ENCODE assay signal across 1 cellular context in the genomic region with DNA sequence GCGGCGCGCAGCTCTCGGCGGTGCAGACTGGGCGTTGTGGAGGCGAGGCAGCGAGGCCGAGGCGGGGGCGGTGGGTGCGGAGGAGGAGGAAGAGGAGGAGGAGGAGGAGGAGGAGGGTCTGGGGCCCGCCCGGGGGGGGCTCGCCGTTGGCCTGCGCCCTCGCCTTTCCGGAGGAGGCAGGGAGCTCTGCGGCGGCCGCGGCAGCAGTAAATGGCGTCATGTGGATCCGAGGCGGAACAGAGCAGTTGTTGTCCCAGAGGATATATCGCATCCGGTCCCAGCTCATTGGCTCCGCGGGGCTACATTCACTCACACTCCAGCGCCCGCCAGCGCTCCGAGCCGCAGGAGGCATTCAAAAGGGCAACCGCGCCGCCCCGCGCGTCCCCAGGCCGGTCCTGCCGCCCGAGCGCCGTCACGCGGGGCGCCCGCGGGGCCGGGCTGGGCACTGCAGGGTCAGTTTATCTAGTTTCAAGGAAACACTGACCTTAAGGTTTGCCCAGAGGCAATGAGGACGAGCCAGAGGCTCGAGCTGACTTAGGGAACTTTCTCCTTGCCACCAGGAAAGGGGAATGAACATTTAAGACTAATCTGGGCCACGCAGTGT.
TF ChIP-seq lines count a peak whose summit lies in the region.

A gene with protein sequence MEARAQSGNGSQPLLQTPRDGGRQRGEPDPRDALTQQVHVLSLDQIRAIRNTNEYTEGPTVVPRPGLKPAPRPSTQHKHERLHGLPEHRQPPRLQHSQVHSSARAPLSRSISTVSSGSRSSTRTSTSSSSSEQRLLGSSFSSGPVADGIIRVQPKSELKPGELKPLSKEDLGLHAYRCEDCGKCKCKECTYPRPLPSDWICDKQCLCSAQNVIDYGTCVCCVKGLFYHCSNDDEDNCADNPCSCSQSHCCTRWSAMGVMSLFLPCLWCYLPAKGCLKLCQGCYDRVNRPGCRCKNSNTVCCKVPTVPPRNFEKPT (minus strand): TSS at position 29 of the 604 bp plus-strand sequence. CDS start 3,421 bp downstream, outside the sequence.

TF ChIP-seq in HepG2, 621 proteins besides CTCF, POLR2A, EP300 and RAD21 (continued from another document and continues in another):
- TF ChIP-seq, protein P1, sequence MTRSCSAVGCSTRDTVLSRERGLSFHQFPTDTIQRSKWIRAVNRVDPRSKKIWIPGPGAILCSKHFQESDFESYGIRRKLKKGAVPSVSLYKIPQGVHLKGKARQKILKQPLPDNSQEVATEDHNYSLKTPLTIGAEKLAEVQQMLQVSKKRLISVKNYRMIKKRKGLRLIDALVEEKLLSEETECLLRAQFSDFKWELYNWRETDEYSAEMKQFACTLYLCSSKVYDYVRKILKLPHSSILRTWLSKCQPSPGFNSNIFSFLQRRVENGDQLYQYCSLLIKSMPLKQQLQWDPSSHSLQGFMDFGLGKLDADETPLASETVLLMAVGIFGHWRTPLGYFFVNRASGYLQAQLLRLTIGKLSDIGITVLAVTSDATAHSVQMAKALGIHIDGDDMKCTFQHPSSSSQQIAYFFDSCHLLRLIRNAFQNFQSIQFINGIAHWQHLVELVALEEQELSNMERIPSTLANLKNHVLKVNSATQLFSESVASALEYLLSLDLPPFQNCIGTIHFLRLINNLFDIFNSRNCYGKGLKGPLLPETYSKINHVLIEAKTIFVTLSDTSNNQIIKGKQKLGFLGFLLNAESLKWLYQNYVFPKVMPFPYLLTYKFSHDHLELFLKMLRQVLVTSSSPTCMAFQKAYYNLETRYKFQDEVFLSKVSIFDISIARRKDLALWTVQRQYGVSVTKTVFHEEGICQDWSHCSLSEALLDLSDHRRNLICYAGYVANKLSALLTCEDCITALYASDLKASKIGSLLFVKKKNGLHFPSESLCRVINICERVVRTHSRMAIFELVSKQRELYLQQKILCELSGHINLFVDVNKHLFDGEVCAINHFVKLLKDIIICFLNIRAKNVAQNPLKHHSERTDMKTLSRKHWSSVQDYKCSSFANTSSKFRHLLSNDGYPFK (CRISPR knock-in tag; IDR thresholded peaks at IDR 0.05; ENCODE audit: borderline replicate concordance) = peak; percentile 98
- TF ChIP-seq KLF15 (CRISPR knock-in tag; IDR thresholded peaks at IDR 0.05; ENCODE audit: borderline replicate concordance) (no peak), SRSF1 (optimal IDR thresholded peaks at IDR 0.05; ENCODE audit: low read depth, low read length) (peak; percentile 68), ZNF543 (CRISPR knock-in tag; IDR thresholded peaks at IDR 0.05) (no peak), XRCC5 (optimal IDR thresholded peaks at IDR 0.05; ENCODE audit: low read length) (peak; percentile 34), ZNF367 (CRISPR knock-in tag; IDR thresholded peaks at IDR 0.05; ENCODE audit: borderline replicate concordance) (peak; percentile 29; the same call in 1 of the 2 replicates), AKAP8 (CRISPR knock-in tag; IDR thresholded peaks at IDR 0.05) (no peak), HMG20A (CRISPR knock-in tag; IDR thresholded peaks at IDR 0.05; ENCODE audit: borderline replicate concordance) (no peak), ZNF354B (CRISPR knock-in tag; IDR thresholded peaks at IDR 0.05) (no peak), ZNF274 (CRISPR knock-in tag; IDR thresholded peaks at IDR 0.05) (no peak; the same call in 1 of the 2 replicates), TCF12 (IDR thresholded peaks at IDR 0.05) (no peak), TCF12 (CRISPR knock-in tag; IDR thresholded peaks at IDR 0.05) (peak; percentile 28; the same call in 1 of the 2 replicates), ZSCAN9 (CRISPR knock-in tag; IDR thresholded peaks at IDR 0.05; ENCODE audit: borderline replicate concordance) (no peak), FOXA1 (IDR thresholded peaks at IDR 0.05) (no peak), FOXA1 (CRISPR knock-in tag; IDR thresholded peaks at IDR 0.05) (peak; percentile 75), PHF21A (CRISPR knock-in tag; IDR thresholded peaks at IDR 0.05) (peak; percentile 71), TSC22D2 (CRISPR knock-in tag; IDR thresholded peaks at IDR 0.05; ENCODE audit: borderline replicate concordance) (no peak), NR3C1 (CRISPR knock-in tag; IDR thresholded peaks at IDR 0.05) (no peak), U2AF1 (optimal IDR thresholded peaks at IDR 0.05; ENCODE audit: low read depth, low read length) (no peak), NAIF1 (CRISPR knock-in tag; IDR thresholded peaks at IDR 0.05; ENCODE audit: borderline replicate concordance) (no peak), SIN3B (IDR thresholded peaks at IDR 0.05; ENCODE audit: low read length) (no peak), MATR3 (CRISPR knock-in tag; IDR thresholded peaks at IDR 0.05) (no peak), ZNF260 (CRISPR knock-in tag; IDR thresholded peaks at IDR 0.05; ENCODE audit: borderline replicate concordance, low read depth) (no peak), ZNF160 (CRISPR knock-in tag; IDR thresholded peaks at IDR 0.05) (no peak; the same call in 1 of the 2 replicates), MIER2 (CRISPR knock-in tag; IDR thresholded peaks at IDR 0.05) (no peak), HDAC2 (CRISPR knock-in tag; IDR thresholded peaks at IDR 0.05) (peak; percentile 55; the same call in 1 of the 2 replicates), SOX13 (IDR thresholded peaks at IDR 0.05) (no peak), SOX13 (CRISPR knock-in tag; conservative IDR thresholded peaks at IDR 0.05 in 1 of 2, IDR thresholded peaks at IDR 0.05 in 1 of 2) (peak in 1 of 2 experiments; percentile 39; a peak in 2 of 4 replicates), ZNF234 (CRISPR knock-in tag; conservative IDR thresholded peaks at IDR 0.05) (no peak), ELF3 (CRISPR knock-in tag; IDR thresholded peaks at IDR 0.05) (peak; percentile 78; the same call in 1 of the 2 replicates), ZBTB7A (CRISPR knock-in tag; IDR thresholded peaks at IDR 0.05) (peak; percentile 81), REXO4 (CRISPR knock-in tag; IDR thresholded peaks at IDR 0.05; ENCODE audit: borderline replicate concordance) (no peak), NR2C2 (CRISPR knock-in tag; IDR thresholded peaks at IDR 0.05; ENCODE audit: borderline replicate concordance) (no peak), MYNN (CRISPR knock-in tag; IDR thresholded peaks at IDR 0.05; ENCODE audit: low read depth) (no peak), ZSCAN21 (CRISPR knock-in tag; IDR thresholded peaks at IDR 0.05; ENCODE audit: borderline replicate concordance) (peak; percentile 38; the same call in 1 of the 2 replicates)
- TF ChIP-seq, protein P2, sequence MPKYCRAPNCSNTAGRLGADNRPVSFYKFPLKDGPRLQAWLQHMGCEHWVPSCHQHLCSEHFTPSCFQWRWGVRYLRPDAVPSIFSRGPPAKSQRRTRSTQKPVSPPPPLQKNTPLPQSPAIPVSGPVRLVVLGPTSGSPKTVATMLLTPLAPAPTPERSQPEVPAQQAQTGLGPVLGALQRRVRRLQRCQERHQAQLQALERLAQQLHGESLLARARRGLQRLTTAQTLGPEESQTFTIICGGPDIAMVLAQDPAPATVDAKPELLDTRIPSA (CRISPR knock-in tag; IDR thresholded peaks at IDR 0.05; ENCODE audit: borderline replicate concordance) = no peak
- TF ChIP-seq, protein P3, sequence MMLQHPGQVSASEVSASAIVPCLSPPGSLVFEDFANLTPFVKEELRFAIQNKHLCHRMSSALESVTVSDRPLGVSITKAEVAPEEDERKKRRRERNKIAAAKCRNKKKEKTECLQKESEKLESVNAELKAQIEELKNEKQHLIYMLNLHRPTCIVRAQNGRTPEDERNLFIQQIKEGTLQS (CRISPR knock-in tag; IDR thresholded peaks at IDR 0.05) = no peak
- TF ChIP-seq, protein P4, sequence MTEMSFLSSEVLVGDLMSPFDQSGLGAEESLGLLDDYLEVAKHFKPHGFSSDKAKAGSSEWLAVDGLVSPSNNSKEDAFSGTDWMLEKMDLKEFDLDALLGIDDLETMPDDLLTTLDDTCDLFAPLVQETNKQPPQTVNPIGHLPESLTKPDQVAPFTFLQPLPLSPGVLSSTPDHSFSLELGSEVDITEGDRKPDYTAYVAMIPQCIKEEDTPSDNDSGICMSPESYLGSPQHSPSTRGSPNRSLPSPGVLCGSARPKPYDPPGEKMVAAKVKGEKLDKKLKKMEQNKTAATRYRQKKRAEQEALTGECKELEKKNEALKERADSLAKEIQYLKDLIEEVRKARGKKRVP (CRISPR knock-in tag; IDR thresholded peaks at IDR 0.05) = no peak
- TF ChIP-seq, protein P5, sequence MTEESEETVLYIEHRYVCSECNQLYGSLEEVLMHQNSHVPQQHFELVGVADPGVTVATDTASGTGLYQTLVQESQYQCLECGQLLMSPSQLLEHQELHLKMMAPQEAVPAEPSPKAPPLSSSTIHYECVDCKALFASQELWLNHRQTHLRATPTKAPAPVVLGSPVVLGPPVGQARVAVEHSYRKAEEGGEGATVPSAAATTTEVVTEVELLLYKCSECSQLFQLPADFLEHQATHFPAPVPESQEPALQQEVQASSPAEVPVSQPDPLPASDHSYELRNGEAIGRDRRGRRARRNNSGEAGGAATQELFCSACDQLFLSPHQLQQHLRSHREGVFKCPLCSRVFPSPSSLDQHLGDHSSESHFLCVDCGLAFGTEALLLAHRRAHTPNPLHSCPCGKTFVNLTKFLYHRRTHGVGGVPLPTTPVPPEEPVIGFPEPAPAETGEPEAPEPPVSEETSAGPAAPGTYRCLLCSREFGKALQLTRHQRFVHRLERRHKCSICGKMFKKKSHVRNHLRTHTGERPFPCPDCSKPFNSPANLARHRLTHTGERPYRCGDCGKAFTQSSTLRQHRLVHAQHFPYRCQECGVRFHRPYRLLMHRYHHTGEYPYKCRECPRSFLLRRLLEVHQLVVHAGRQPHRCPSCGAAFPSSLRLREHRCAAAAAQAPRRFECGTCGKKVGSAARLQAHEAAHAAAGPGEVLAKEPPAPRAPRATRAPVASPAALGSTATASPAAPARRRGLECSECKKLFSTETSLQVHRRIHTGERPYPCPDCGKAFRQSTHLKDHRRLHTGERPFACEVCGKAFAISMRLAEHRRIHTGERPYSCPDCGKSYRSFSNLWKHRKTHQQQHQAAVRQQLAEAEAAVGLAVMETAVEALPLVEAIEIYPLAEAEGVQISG (CRISPR knock-in tag; IDR thresholded peaks at IDR 0.05) = peak; percentile 82
- TF ChIP-seq, protein P6, sequence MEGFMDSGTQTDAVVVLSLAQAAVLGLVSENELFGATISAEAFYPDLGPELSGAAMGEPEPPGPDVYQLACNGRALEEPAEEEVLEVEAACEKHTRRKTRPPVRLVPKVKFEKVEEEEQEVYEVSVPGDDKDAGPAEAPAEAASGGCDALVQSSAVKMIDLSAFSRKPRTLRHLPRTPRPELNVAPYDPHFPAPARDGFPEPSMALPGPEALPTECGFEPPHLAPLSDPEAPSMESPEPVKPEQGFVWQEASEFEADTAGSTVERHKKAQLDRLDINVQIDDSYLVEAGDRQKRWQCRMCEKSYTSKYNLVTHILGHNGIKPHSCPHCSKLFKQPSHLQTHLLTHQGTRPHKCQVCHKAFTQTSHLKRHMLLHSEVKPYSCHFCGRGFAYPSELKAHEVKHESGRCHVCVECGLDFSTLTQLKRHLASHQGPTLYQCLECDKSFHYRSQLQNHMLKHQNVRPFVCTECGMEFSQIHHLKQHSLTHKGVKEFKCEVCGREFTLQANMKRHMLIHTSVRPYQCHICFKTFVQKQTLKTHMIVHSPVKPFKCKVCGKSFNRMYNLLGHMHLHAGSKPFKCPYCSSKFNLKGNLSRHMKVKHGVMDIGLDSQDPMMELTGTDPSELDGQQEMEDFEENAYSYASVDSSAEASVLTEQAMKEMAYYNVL (CRISPR knock-in tag; IDR thresholded peaks at IDR 0.05; ENCODE audit: borderline replicate concordance) = peak; percentile 46; the same call in 1 of the 2 replicates
- TF ChIP-seq, protein P7, sequence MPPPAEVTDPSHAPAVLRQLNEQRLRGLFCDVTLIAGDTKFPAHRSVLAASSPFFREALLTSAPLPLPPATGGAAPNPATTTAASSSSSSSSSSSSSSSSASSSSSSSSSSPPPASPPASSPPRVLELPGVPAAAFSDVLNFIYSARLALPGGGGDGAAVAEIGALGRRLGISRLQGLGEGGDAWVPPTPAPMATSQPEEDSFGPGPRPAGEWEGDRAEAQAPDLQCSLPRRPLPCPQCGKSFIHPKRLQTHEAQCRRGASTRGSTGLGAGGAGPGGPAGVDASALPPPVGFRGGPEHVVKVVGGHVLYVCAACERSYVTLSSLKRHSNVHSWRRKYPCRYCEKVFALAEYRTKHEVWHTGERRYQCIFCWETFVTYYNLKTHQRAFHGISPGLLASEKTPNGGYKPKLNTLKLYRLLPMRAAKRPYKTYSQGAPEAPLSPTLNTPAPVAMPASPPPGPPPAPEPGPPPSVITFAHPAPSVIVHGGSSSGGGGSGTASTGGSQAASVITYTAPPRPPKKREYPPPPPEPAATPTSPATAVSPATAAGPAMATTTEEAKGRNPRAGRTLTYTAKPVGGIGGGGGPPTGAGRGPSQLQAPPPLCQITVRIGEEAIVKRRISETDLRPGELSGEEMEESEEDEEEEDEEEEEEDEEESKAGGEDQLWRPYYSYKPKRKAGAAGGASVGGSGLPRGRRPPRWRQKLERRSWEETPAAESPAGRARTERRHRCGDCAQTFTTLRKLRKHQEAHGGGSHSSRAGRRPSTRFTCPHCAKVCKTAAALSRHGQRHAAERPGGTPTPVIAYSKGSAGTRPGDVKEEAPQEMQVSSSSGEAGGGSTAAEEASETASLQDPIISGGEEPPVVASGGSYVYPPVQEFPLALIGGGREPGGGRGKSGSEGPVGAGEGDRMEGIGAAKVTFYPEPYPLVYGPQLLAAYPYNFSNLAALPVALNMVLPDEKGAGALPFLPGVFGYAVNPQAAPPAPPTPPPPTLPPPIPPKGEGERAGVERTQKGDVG (CRISPR knock-in tag; IDR thresholded peaks at IDR 0.05; ENCODE audit: borderline replicate concordance) = no peak
- TF ChIP-seq, protein P8, sequence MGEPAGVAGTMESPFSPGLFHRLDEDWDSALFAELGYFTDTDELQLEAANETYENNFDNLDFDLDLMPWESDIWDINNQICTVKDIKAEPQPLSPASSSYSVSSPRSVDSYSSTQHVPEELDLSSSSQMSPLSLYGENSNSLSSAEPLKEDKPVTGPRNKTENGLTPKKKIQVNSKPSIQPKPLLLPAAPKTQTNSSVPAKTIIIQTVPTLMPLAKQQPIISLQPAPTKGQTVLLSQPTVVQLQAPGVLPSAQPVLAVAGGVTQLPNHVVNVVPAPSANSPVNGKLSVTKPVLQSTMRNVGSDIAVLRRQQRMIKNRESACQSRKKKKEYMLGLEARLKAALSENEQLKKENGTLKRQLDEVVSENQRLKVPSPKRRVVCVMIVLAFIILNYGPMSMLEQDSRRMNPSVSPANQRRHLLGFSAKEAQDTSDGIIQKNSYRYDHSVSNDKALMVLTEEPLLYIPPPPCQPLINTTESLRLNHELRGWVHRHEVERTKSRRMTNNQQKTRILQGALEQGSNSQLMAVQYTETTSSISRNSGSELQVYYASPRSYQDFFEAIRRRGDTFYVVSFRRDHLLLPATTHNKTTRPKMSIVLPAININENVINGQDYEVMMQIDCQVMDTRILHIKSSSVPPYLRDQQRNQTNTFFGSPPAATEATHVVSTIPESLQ (CRISPR knock-in tag; conservative IDR thresholded peaks at IDR 0.05) = no peak
- TF ChIP-seq, protein P9, sequence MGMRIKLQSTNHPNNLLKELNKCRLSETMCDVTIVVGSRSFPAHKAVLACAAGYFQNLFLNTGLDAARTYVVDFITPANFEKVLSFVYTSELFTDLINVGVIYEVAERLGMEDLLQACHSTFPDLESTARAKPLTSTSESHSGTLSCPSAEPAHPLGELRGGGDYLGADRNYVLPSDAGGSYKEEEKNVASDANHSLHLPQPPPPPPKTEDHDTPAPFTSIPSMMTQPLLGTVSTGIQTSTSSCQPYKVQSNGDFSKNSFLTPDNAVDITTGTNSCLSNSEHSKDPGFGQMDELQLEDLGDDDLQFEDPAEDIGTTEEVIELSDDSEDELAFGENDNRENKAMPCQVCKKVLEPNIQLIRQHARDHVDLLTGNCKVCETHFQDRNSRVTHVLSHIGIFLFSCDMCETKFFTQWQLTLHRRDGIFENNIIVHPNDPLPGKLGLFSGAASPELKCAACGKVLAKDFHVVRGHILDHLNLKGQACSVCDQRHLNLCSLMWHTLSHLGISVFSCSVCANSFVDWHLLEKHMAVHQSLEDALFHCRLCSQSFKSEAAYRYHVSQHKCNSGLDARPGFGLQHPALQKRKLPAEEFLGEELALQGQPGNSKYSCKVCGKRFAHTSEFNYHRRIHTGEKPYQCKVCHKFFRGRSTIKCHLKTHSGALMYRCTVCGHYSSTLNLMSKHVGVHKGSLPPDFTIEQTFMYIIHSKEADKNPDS (CRISPR knock-in tag; IDR thresholded peaks at IDR 0.05) = no peak
